In the genomic region with DNA sequence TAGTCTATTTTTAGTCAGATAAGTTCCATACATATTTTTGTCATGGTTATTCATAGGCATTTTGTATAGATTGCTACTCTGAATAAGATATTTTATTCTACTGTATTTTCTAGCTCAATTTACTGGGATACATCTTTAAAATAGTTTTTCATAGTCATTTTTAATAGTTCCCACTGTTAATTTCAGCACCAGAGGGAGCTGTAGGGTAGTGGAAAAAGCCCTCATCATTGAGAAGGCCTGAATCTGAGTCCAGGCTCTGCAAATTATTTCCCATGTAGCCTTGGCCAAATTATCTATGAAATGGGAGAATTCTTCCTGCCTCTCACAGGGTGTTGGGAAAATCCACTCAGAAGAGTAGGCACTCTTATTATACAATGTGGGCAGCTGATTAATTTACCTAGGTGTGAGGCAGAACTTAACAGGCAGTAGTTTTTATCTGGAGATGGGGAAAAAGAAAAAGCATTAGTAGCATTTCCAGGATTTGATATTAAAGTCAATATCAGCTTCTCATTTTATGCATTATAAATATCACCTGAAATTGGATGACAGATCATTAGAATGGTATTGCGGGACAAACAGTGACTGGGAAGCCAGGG, we compare ENCODE assay signal across 8 cellular contexts.
A peak's percentile ranks its signal among the peaks of the same experiment; 100 is the strongest.
DNase-seq lines count a peak whose midpoint lies in the region; ATAC-seq and TF ChIP-seq lines count a peak whose summit lies in the region.

No MANE protein-coding gene starts in this region.

- DNase-seq in GM06990 (ENCODE audit: extremely low read depth, insufficient read length) (no peak), NCI-H1092 (lab: John Stamatoyannopoulos, UW) (peak; percentile 18), ascending aorta (ENCODE audit: low spot score in 2 of 2) (no peak), kidney epithelial cell (ENCODE audit: low read depth) (no peak), NCI-H526 treated with DMSO at 0.1 percent for 48 hours (lab: John Stamatoyannopoulos, UW) (no peak)

- H3K27ac ChIP-seq in ascending aorta = no peak overlapping the region

- ATAC-seq in HG02852 (IDR thresholded peaks at IDR 0.05; ENCODE audit: unreplicated experiment) (no peak), GM18870 (IDR thresholded peaks at IDR 0.05; ENCODE audit: unreplicated experiment) (no peak), HG02885 (IDR thresholded peaks at IDR 0.05; ENCODE audit: poor library complexity, unreplicated experiment) (no peak)

- H3K36me3 ChIP-seq in GM06990 (ENCODE audit: control insufficient read depth, insufficient read depth, low read length) = no peaks in the 10 kb centered on the region
- H3K36me3 ChIP-seq in ascending aorta = no peaks in the 10 kb centered on the region
- no peaks in the 10 kb centered on the region for H3K36me3 ChIP-seq in kidney epithelial cell (ENCODE audit: control insufficient read depth, insufficient read depth, low read length)

- no peaks in the 10 kb centered on the region for H3K4me1 ChIP-seq in ascending aorta

- no peaks in the 10 kb centered on the region for H3K9me3 ChIP-seq in ascending aorta

- H3K27me3 ChIP-seq in GM06990 (replicated peaks; ENCODE audit: control insufficient read depth, insufficient read depth, low read length) (no peaks in the 10 kb centered on the region), ascending aorta (no peaks in the 10 kb centered on the region), kidney epithelial cell (ENCODE audit: control insufficient read depth, insufficient read depth, low read length) (no peaks in the 10 kb centered on the region)

- H3K4me3 ChIP-seq in GM06990 (replicated peaks; ENCODE audit: low read depth, low read length) (no peak overlapping the region), ascending aorta (no peak overlapping the region), kidney epithelial cell (ENCODE audit: low read depth, low read length) (no peak overlapping the region)

- TF ChIP-seq CTCF in GM06990 (IDR thresholded peaks at IDR 0.05; ENCODE audit: insufficient read depth, low read length, poor library complexity, severe bottlenecking) (peak; percentile 43), ascending aorta (IDR thresholded peaks at IDR 0.05) (peak in 2 of 3 experiments; percentile 39 to 52), kidney epithelial cell (IDR thresholded peaks at IDR 0.05; ENCODE audit: insufficient read depth, low read length, poor library complexity, severe bottlenecking) (peak; percentile 57)

- intact Hi-C loops in ascending aorta (cut with DNase I) = loop anchor here (5.0 to 10.0 kb wide), 2 partner anchors 87 to 1175 kb away; no protein-coding TSS in a partner anchor
